1 cellular context compared by ENCODE assay signal in genomic region chr22:19940536-19941364, GRCh38.
TF ChIP-seq lines count a peak whose summit lies in the region.

No MANE protein-coding gene starts in this region.

TF ChIP-seq in WTC11, 78 proteins besides CTCF, POLR2A, EP300 and RAD21 (continued from another document):
- TF ChIP-seq AFF4 (CRISPR knock-in tag; IDR thresholded peaks at IDR 0.05; ENCODE audit: borderline replicate concordance) (no peak), NR2C2 (CRISPR knock-in tag; IDR thresholded peaks at IDR 0.05) (no peak), RELA (CRISPR knock-in tag; IDR thresholded peaks at IDR 0.05; ENCODE audit: borderline replicate concordance) (no peak), CBFB (CRISPR knock-in tag; IDR thresholded peaks at IDR 0.05; ENCODE audit: low read depth) (no peak), ZNF219 (CRISPR knock-in tag; IDR thresholded peaks at IDR 0.05; ENCODE audit: borderline replicate concordance) (no peak), ZSCAN18 (CRISPR knock-in tag; IDR thresholded peaks at IDR 0.05) (no peak), SOX15 (CRISPR knock-in tag; IDR thresholded peaks at IDR 0.05) (no peak), PRRX2 (CRISPR knock-in tag; IDR thresholded peaks at IDR 0.05) (no peak)
- TF ChIP-seq, protein P1, sequence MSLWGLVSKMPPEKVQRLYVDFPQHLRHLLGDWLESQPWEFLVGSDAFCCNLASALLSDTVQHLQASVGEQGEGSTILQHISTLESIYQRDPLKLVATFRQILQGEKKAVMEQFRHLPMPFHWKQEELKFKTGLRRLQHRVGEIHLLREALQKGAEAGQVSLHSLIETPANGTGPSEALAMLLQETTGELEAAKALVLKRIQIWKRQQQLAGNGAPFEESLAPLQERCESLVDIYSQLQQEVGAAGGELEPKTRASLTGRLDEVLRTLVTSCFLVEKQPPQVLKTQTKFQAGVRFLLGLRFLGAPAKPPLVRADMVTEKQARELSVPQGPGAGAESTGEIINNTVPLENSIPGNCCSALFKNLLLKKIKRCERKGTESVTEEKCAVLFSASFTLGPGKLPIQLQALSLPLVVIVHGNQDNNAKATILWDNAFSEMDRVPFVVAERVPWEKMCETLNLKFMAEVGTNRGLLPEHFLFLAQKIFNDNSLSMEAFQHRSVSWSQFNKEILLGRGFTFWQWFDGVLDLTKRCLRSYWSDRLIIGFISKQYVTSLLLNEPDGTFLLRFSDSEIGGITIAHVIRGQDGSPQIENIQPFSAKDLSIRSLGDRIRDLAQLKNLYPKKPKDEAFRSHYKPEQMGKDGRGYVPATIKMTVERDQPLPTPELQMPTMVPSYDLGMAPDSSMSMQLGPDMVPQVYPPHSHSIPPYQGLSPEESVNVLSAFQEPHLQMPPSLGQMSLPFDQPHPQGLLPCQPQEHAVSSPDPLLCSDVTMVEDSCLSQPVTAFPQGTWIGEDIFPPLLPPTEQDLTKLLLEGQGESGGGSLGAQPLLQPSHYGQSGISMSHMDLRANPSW (CRISPR knock-in tag; conservative IDR thresholded peaks at IDR 0.05; ENCODE audit: low read depth), result no peak
- TF ChIP-seq, protein P2, sequence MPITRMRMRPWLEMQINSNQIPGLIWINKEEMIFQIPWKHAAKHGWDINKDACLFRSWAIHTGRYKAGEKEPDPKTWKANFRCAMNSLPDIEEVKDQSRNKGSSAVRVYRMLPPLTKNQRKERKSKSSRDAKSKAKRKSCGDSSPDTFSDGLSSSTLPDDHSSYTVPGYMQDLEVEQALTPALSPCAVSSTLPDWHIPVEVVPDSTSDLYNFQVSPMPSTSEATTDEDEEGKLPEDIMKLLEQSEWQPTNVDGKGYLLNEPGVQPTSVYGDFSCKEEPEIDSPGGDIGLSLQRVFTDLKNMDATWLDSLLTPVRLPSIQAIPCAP (CRISPR knock-in tag; IDR thresholded peaks at IDR 0.05), result no peak
- TF ChIP-seq, protein P3, sequence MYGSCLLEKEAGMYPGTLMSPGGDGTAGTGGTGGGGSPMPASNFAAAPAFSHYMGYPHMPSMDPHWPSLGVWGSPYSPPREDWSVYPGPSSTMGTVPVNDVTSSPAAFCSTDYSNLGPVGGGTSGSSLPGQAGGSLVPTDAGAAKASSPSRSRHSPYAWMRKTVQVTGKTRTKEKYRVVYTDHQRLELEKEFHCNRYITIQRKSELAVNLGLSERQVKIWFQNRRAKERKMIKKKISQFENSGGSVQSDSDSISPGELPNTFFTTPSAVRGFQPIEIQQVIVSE (CRISPR knock-in tag; IDR thresholded peaks at IDR 0.05; ENCODE audit: borderline replicate concordance), result no peak
